In genomic region chr12:1916396-1917171, GRCh38 we compare ENCODE assay signal across 8 cellular contexts. TPM values are rescaled to one million over a fixed set of nuclear protein-coding genes. Genes with fewer than 3 reads are reported as not detected.
DNase-seq lines count a peak whose midpoint lies in the region; ATAC-seq and TF ChIP-seq lines count a peak whose summit lies in the region.

No MANE protein-coding gene starts in this region.

- H3K36me3 Mint-ChIP-seq in CD4-positive, CD25-positive, alpha-beta regulatory T cell: peaks cover 7% of the 10 kb centered on the region
- H3K36me3 Mint-ChIP-seq in activated CD8-positive, alpha-beta memory T cell treated with anti-CD3 and anti-CD28 coated beads, Interleukin-2, amount 10 ng/mL, durations not matched to agents 7 days and 5 days: no peaks in the 10 kb centered on the region
- H3K36me3 Mint-ChIP-seq in GM23338 (ENCODE audit: low read depth): no peaks in the 10 kb centered on the region

- H3K79me2 ChIP-seq in GM23338 (replicated peaks; ENCODE audit: insufficient read depth): no peaks in the 10 kb centered on the region

- ATAC-seq in CD4-positive, CD25-positive, alpha-beta regulatory T cell (ENCODE audit: low read depth in 2 of 2): no peak
- no peak for ATAC-seq in activated CD8-positive, alpha-beta memory T cell treated with anti-CD3 and anti-CD28 coated beads, Interleukin-2, amount 10 ng/mL, durations not matched to agents 7 days and 5 days
- no peak for ATAC-seq in GM23338
- ATAC-seq in esophagus mucosa: no peak

- H3K4me2 ChIP-seq in GM23338: no peak overlapping the region

- H3K27ac ChIP-seq in CD4-positive, CD25-positive, alpha-beta regulatory T cell (ENCODE audit: insufficient read depth, low read length, poor library complexity, severe bottlenecking): no peak overlapping the region
- H3K27ac ChIP-seq in GM23338 (ENCODE audit: low read depth): no peak overlapping the region

- H3K4me3 ChIP-seq in CD4-positive, CD25-positive, alpha-beta regulatory T cell (ENCODE audit: low read depth, low read length): no peak overlapping the region
- H3K4me3 ChIP-seq in H7 (ENCODE audit: insufficient read depth, low read depth, low read length) (no peak overlapping the region), GM23338 (no peak overlapping the region)

- no peaks in the 10 kb centered on the region for H3K9me3 Mint-ChIP-seq in CD4-positive, CD25-positive, alpha-beta regulatory T cell
- no peaks in the 10 kb centered on the region for H3K9me3 Mint-ChIP-seq in activated CD8-positive, alpha-beta memory T cell treated with anti-CD3 and anti-CD28 coated beads, Interleukin-2, amount 10 ng/mL, durations not matched to agents 7 days and 5 days (ENCODE audit: low read depth)
- H3K9me3 Mint-ChIP-seq in GM23338: no peaks in the 10 kb centered on the region

- H3K27me3 ChIP-seq in CD4-positive, CD25-positive, alpha-beta regulatory T cell (ENCODE audit: control insufficient read depth, insufficient read depth, low read length): no peaks in the 10 kb centered on the region
- H3K27me3 ChIP-seq in H7 (ENCODE audit: control insufficient read depth, insufficient read depth, low read length) (no peaks in the 10 kb centered on the region), GM23338 (ENCODE audit: insufficient read depth) (no peaks in the 10 kb centered on the region)

- H3K27me3 Mint-ChIP-seq in CD4-positive, CD25-positive, alpha-beta regulatory T cell: no peaks in the 10 kb centered on the region
- peaks cover 15% of the 10 kb centered on the region for H3K27me3 Mint-ChIP-seq in activated CD8-positive, alpha-beta memory T cell treated with anti-CD3 and anti-CD28 coated beads, Interleukin-2, amount 10 ng/mL, durations not matched to agents 7 days and 5 days
- H3K27me3 Mint-ChIP-seq in GM23338 (ENCODE audit: insufficient read depth, low read depth, poor library complexity): peaks cover 9% of the 10 kb centered on the region

- no peak overlapping the region for H2AFZ ChIP-seq in GM23338

- H3K4me1 Mint-ChIP-seq in CD4-positive, CD25-positive, alpha-beta regulatory T cell: peaks cover 0 to 38% (median 14%) of the 10 kb centered on the region in 4 donors
- peaks cover 17% of the 10 kb centered on the region for H3K4me1 Mint-ChIP-seq in activated CD8-positive, alpha-beta memory T cell treated with anti-CD3 and anti-CD28 coated beads, Interleukin-2, amount 10 ng/mL, durations not matched to agents 7 days and 5 days
- H3K4me1 Mint-ChIP-seq in GM23338: peaks cover 15% of the 10 kb centered on the region

- no peaks in the 10 kb centered on the region for H3K9me3 ChIP-seq in CD4-positive, CD25-positive, alpha-beta regulatory T cell (ENCODE audit: control insufficient read depth in 2 of 2, low read length in 2 of 2)

- H3K9me2 ChIP-seq in GM23338 (ENCODE audit: insufficient read depth): no peaks in the 10 kb centered on the region

- H3K27ac Mint-ChIP-seq in CD4-positive, CD25-positive, alpha-beta regulatory T cell: peak overlapping the region; percentile 72 to 90 (median 79)
- H3K27ac Mint-ChIP-seq in activated CD8-positive, alpha-beta memory T cell treated with anti-CD3 and anti-CD28 coated beads, Interleukin-2, amount 10 ng/mL, durations not matched to agents 7 days and 5 days: peak overlapping the region; percentile 77
- H3K27ac Mint-ChIP-seq in GM23338: no peak overlapping the region

- H3K4me1 ChIP-seq in CD4-positive, CD25-positive, alpha-beta regulatory T cell (ENCODE audit: control insufficient read depth, insufficient read depth, low read length, poor library complexity, severe bottlenecking): peaks cover 20% of the 10 kb centered on the region
- H3K4me1 ChIP-seq in GM23338 (ENCODE audit: insufficient read depth): no peaks in the 10 kb centered on the region

- CTCF ChIA-PET in activated CD8-positive, alpha-beta memory T cell treated with anti-CD3 and anti-CD28 coated beads, Interleukin-2, amount 10 ng/mL, durations not matched to agents 7 days and 5 days (lab: Charles Lee): interaction anchor here (1.0 to 1.8 kb wide), 5 partner anchors 23 to 126 kb away, joined by 3 to 7 read pairs (median 4); no protein-coding TSS in a partner anchor

- no peaks in the 10 kb centered on the region for H3F3A ChIP-seq in GM23338 (replicated peaks; ENCODE audit: low read depth)

- DNase-seq in CD4-positive, CD25-positive, alpha-beta regulatory T cell: no peak
- DNase-seq in H7 (peak; percentile 38), mesenteric fat pad (ENCODE audit: low spot score) (peak; percentile 84), GM23338 (ENCODE audit: low spot score) (no peak), EL (no peak)
- peak; percentile 28 for DNase-seq in activated CD8-positive, alpha-beta memory T cell treated with anti-CD3 and anti-CD28 coated beads, Interleukin-2, amount 10 ng/mL, durations not matched to agents 7 days and 5 days
- DNase-seq in stimulated activated naive CD4-positive, alpha-beta T cell treated with Interleukin-2 at 50 U/mL for 16 hours (lab: John Stamatoyannopoulos, UW): no peak

- H3K36me3 ChIP-seq in CD4-positive, CD25-positive, alpha-beta regulatory T cell (ENCODE audit: control insufficient read depth, insufficient read depth, low read length): no peaks in the 10 kb centered on the region
- H3K36me3 ChIP-seq in H7 (replicated peaks; ENCODE audit: control insufficient read depth, insufficient read depth, low read length): no peaks in the 10 kb centered on the region
- H3K36me3 ChIP-seq in GM23338 (ENCODE audit: insufficient read depth): no peaks in the 10 kb centered on the region

- H3K4me3 Mint-ChIP-seq in CD4-positive, CD25-positive, alpha-beta regulatory T cell: peak overlapping the region in 3 of 4 donors; percentile 4 to 79 (median 6)
- H3K4me3 Mint-ChIP-seq in activated CD8-positive, alpha-beta memory T cell treated with anti-CD3 and anti-CD28 coated beads, Interleukin-2, amount 10 ng/mL, durations not matched to agents 7 days and 5 days: no peak overlapping the region
- H3K4me3 Mint-ChIP-seq in GM23338: no peak overlapping the region

- no peaks in the 10 kb centered on the region for H4K20me1 ChIP-seq in GM23338 (replicated peaks; ENCODE audit: insufficient read depth)

- no peak for TF ChIP-seq CTCF in GM23338 (conservative IDR thresholded peaks at IDR 0.05; ENCODE audit: low read depth in 2 of 2)

TF ChIP-seq in GM23338, 12 proteins besides CTCF, POLR2A, EP300 and RAD21 (continues in another document):
- TF ChIP-seq STAT1 (IDR thresholded peaks at IDR 0.05; ENCODE audit: unreplicated experiment) (no peak), JUNB (IDR thresholded peaks at IDR 0.05; ENCODE audit: unreplicated experiment) (no peak), NANOG (IDR thresholded peaks at IDR 0.05; ENCODE audit: borderline replicate concordance) (no peak), REST (IDR thresholded peaks at IDR 0.05; ENCODE audit: unreplicated experiment) (no peak), EZH2phosphoT487 (IDR thresholded peaks at IDR 0.05; ENCODE audit: unreplicated experiment) (no peak), EZH2 (IDR thresholded peaks at IDR 0.05; ENCODE audit: low read depth, unreplicated experiment) (no peak), ZNF114 (CRISPR knock-in tag; IDR thresholded peaks at IDR 0.05) (no peak)

RNA-seq across cellular contexts. Expression of gene CACNA2D4, which starts 1.9 kb away (rescaled TPM):
- 7.1 TPM for total RNA-seq in CD4-positive, CD25-positive, alpha-beta regulatory T cell
- 10 to 100 TPM in 1 of 4 donors, 1 to 10 TPM in 3; 2.9 to 10.4 (median 5.6) TPM for polyA plus RNA-seq in CD4-positive, CD25-positive, alpha-beta regulatory T cell
- total RNA-seq in H7 (2014; rRNA removed; shearing (Covaris generic)): 0.03 and 0.22 TPM in 2 replicates
- total RNA-seq in activated CD8-positive, alpha-beta memory T cell treated with anti-CD3 and anti-CD28 coated beads, Interleukin-2, amount 10 ng/mL, durations not matched to agents 7 days and 5 days: 1 to 10 TPM; 5.9 to 8.2 TPM
- 8.8 TPM for total RNA-seq in mesenteric fat pad
- total RNA-seq in GM23338 (2014; rRNA removed; shearing (Covaris generic)): 0.07 TPM in 1 of 2 replicates, not detected in the other
- polyA plus RNA-seq in GM23338 (2016; fragmentation: Nextera tagmentation; extraction: Ambion mirVana): 0.24 TPM in 1 of 2 replicates, not detected in the other
- total RNA-seq in esophagus mucosa: 1.1 TPM

Comparison
In these comparisons a context has a peak if more than half of its experiments do, and no peak if none do; other contexts are left out.
1. DNase-seq: peak in H7 (single experiment), activated CD8-positive, alpha-beta memory T cell treated with anti-CD3 and anti-CD28 coated beads, Interleukin-2, amount 10 ng/mL, durations not matched to agents 7 days and 5 days (single experiment) and mesenteric fat pad (single experiment); none in CD4-positive, CD25-positive, alpha-beta regulatory T cell (0 of 3), stimulated activated naive CD4-positive, alpha-beta T cell treated with Interleukin-2 at 50 U/mL for 16 hours (single experiment), GM23338 (single experiment) and EL (single experiment).
2. H3K4me3 Mint-ChIP-seq: peak in CD4-positive, CD25-positive, alpha-beta regulatory T cell (3 of 4); none in activated CD8-positive, alpha-beta memory T cell treated with anti-CD3 and anti-CD28 coated beads, Interleukin-2, amount 10 ng/mL, durations not matched to agents 7 days and 5 days (single experiment) and GM23338 (single experiment).